Comparison of ENCODE assay signal across 9 cellular contexts in the genomic region with DNA sequence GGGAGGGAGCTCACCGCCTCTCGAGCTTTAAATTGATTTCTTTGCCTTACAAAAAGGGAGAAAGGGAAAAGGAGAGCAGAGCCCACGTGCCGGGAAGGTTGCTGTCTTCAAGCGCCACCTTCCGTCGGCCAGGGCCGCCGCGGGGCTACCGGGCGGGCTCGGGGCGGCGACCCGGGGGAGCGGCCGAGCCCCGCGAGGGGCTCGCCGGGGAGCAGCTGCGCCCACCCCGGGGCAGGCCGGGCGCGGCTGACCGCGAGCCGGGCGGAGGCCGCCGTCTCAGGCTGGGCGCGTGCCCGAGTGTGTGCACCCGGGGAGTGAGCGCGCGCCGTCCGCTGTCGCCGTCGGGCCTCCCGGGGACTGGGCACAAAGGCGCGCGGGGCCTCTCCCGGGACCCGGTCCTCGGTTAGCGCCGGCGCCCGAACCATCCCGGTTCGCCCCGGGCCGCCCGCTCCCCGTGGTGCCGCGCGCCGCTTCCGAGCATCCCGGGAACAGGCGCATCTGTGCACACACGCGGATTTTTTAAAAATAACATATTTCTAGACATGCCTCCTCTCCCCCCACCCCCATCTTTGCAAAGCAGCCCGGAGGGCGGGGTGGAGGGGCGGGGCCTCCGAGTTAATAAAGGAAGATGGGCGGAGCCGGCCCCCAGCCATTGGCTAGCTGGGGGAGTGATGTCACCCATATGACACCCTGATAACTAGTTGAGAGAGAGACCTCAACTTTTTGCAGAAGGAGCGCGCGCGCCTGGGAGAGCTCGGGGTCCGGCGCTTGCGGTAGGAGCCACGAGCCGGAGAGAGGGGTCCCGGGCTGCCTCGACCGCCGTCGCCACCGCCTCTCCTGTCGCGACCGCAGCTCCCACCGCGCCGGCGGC. TPM values are rescaled to one million over a fixed set of nuclear protein-coding genes. Genes with fewer than 3 reads are reported as not detected.
DNase-seq lines count a peak whose midpoint lies in the region; ATAC-seq and TF ChIP-seq lines count a peak whose summit lies in the region.
"Had no signal": no experiment of that assay in that cellular context is flagged by ENCODE, and none has a peak within 500 bp of the region (broad histone marks: within the 10 kb centered on the region; RNA-seq: fewer than 3 reads in every experiment).

A gene (plus strand): TSS at position 726 of the 871 bp plus-strand sequence. CDS start 338 bp downstream, outside the sequence.

- peaks cover 5% of the 10 kb centered on the region; the same call in 1 of the 2 replicates for H3K36me3 Mint-ChIP-seq in HFFc6 (ENCODE audit: low read depth)

- TF ChIP-seq POLR2A in esophagus squamous epithelium (IDR thresholded peaks at IDR 0.05) = no peak

- H3K27me3 ChIP-seq in esophagus squamous epithelium (peaks cover 8 to 97% (median 31%) of the 10 kb centered on the region in 4 donors), neural cell (ENCODE audit: insufficient read depth, low read depth, low read length) (no peaks in the 10 kb centered on the region)

- H3K79me2 ChIP-seq in neural cell (replicated peaks; ENCODE audit: insufficient read depth, low read length) = peaks cover 76% of the 10 kb centered on the region

- peaks cover 26% of the 10 kb centered on the region for H3K9me3 Mint-ChIP-seq in HFFc6

- H3F3A ChIP-seq in neural cell (ENCODE audit: insufficient read depth, low read length, poor library complexity, severe bottlenecking) = peaks cover 16% of the 10 kb centered on the region

- ATAC-seq in GM18519 (IDR thresholded peaks at IDR 0.05; ENCODE audit: low FRiP score, unreplicated experiment) = no peak
- no peak for ATAC-seq in HG03135 (IDR thresholded peaks at IDR 0.05; ENCODE audit: unreplicated experiment)

- H3K4me3 ChIP-seq in esophagus squamous epithelium (peak within 1 kb of the TSS in 3 of 4 donors; percentile 3 to 48 (median 32)), neural cell (ENCODE audit: low read length) (peak within 1 kb of the TSS; percentile 95)

- H3K27ac Mint-ChIP-seq in HFFc6 = no peak within 1 kb of the TSS

- no peaks in the 10 kb centered on the region for H3K4me1 Mint-ChIP-seq in HFFc6 (ENCODE audit: low read depth)

- intact Hi-C loops in esophagus squamous epithelium (cut with DNase I) = no loop called here

- no peaks in the 10 kb centered on the region for H3K9me3 ChIP-seq in esophagus squamous epithelium
- no peaks in the 10 kb centered on the region for H3K9me3 ChIP-seq in neural cell (ENCODE audit: low read length)

- no peak within 1 kb of the TSS for H3K27ac ChIP-seq in esophagus squamous epithelium
- H3K27ac ChIP-seq in neural cell (ENCODE audit: low read length) = peak within 1 kb of the TSS; percentile 99

- TF ChIP-seq CTCF in esophagus squamous epithelium (IDR thresholded peaks at IDR 0.05) = no peak
- TF ChIP-seq CTCF in neural cell (IDR thresholded peaks at IDR 0.05; ENCODE audit: poor library complexity, severe bottlenecking) = peak; percentile 80
- TF ChIP-seq CTCF in HFFc6 (IDR thresholded peaks at IDR 0.05) = no peak

- H2AFZ ChIP-seq in neural cell (ENCODE audit: low read depth, low read length) = peak within 1 kb of the TSS; percentile 34

- DNase-seq in ELF-1 (ENCODE audit: low read depth, low spot score) = peak; percentile 97
- DNase-seq in NCI-H446 (lab: John Stamatoyannopoulos, UW) = peak; percentile 23 to 80
- no peak for DNase-seq in esophagus squamous epithelium (lab: John Stamatoyannopoulos, UW)
- no peak for DNase-seq in CD1c-positive myeloid dendritic cell (ENCODE audit: extremely low spot score)
- DNase-seq in HFFc6 = no peak

- H3K4me1 ChIP-seq in esophagus squamous epithelium = peaks cover 16 to 48% (median 21%) of the 10 kb centered on the region in 3 donors

- H3K9ac ChIP-seq in neural cell (ENCODE audit: low read length) = peak within 1 kb of the TSS; percentile 98

- H3K36me3 ChIP-seq in esophagus squamous epithelium (no peaks in the 10 kb centered on the region), neural cell (ENCODE audit: insufficient read depth, low read length) (peaks cover 11% of the 10 kb centered on the region)

- peaks cover 4% of the 10 kb centered on the region for H3K27me3 Mint-ChIP-seq in HFFc6 (ENCODE audit: insufficient read depth)

- H3K9me2 ChIP-seq in neural cell (ENCODE audit: insufficient read depth, low read length) = no peaks in the 10 kb centered on the region

- peak; percentile 91 for TF ChIP-seq RAD21 in neural cell (conservative IDR thresholded peaks at IDR 0.05)

- peaks cover 42% of the 10 kb centered on the region for H4K20me1 ChIP-seq in neural cell (ENCODE audit: insufficient read depth)

- peak; percentile 60 for TF ChIP-seq EP300 in neural cell (conservative IDR thresholded peaks at IDR 0.05; ENCODE audit: poor library complexity, severe bottlenecking)

- H3K4me2 ChIP-seq in neural cell (ENCODE audit: low read length) = no peak within 1 kb of the TSS

- no peak within 1 kb of the TSS for H3K4me3 Mint-ChIP-seq in HFFc6

- WGBS in esophagus squamous epithelium, 2 donors = 3% methylated on average over 7 to 8 of the region's 100 CpGs

TF ChIP-seq in neural cell, 6 proteins besides CTCF, POLR2A, EP300 and RAD21:
- TF ChIP-seq EZH2 (IDR thresholded peaks at IDR 0.05; ENCODE audit: borderline replicate concordance, insufficient read depth, low read length, poor library complexity, severe bottlenecking) (no peak), POLR2AphosphoS5 (IDR thresholded peaks at IDR 0.05) (peak; percentile 98), MXI1 (conservative IDR thresholded peaks at IDR 0.05; ENCODE audit: poor library complexity, severe bottlenecking) (peak; percentile 90), SMC3 (conservative IDR thresholded peaks at IDR 0.05; ENCODE audit: poor library complexity) (peak; percentile 88), TAF1 (IDR thresholded peaks at IDR 0.05; ENCODE audit: low read depth) (peak; percentile 97)
- TF ChIP-seq, protein P1, sequence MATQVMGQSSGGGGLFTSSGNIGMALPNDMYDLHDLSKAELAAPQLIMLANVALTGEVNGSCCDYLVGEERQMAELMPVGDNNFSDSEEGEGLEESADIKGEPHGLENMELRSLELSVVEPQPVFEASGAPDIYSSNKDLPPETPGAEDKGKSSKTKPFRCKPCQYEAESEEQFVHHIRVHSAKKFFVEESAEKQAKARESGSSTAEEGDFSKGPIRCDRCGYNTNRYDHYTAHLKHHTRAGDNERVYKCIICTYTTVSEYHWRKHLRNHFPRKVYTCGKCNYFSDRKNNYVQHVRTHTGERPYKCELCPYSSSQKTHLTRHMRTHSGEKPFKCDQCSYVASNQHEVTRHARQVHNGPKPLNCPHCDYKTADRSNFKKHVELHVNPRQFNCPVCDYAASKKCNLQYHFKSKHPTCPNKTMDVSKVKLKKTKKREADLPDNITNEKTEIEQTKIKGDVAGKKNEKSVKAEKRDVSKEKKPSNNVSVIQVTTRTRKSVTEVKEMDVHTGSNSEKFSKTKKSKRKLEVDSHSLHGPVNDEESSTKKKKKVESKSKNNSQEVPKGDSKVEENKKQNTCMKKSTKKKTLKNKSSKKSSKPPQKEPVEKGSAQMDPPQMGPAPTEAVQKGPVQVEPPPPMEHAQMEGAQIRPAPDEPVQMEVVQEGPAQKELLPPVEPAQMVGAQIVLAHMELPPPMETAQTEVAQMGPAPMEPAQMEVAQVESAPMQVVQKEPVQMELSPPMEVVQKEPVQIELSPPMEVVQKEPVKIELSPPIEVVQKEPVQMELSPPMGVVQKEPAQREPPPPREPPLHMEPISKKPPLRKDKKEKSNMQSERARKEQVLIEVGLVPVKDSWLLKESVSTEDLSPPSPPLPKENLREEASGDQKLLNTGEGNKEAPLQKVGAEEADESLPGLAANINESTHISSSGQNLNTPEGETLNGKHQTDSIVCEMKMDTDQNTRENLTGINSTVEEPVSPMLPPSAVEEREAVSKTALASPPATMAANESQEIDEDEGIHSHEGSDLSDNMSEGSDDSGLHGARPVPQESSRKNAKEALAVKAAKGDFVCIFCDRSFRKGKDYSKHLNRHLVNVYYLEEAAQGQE (IDR thresholded peaks at IDR 0.05; ENCODE audit: borderline replicate concordance) = peak; percentile 89

RNA-seq across cellular contexts. Expression of the gene that starts here (rescaled TPM):
- not detected for total RNA-seq in esophagus squamous epithelium
- polyA plus RNA-seq in neural cell = 135 and 146 TPM in 2 replicates
- 578 and 597 TPM in 2 replicates for polyA minus RNA-seq in neural cell
- not detected for total RNA-seq in HFFc6 (2021; fragmentation: NEBNext Ultra II Directional; extraction: Animal tissue kit (Norgen Biotek cat#: 25700))
- total RNA-seq: dermis microvascular lymphatic vessel endothelial cell had no signal

Comparison
In these comparisons a context has a peak if more than half of its experiments do, and no peak if none do; other contexts are left out.
1. DNase-seq: peak in ELF-1 (single experiment) and NCI-H446 (2 of 2); none in esophagus squamous epithelium (single experiment), CD1c-positive myeloid dendritic cell (single experiment) and HFFc6 (single experiment).